19 cellular contexts compared by ENCODE assay signal in genomic region chr14:52090936-52091335, GRCh38. TPM values are rescaled to one million over a fixed set of nuclear protein-coding genes. Genes with fewer than 3 reads are reported as not detected.
DNase-seq lines count a peak whose midpoint lies in the region; ATAC-seq, FAIRE-seq and TF ChIP-seq lines count a peak whose summit lies in the region.
"Had no signal": no experiment of that assay in that cellular context is flagged by ENCODE, and none has a peak within 500 bp of the region (broad histone marks: within the 10 kb centered on the region; RNA-seq: fewer than 3 reads in every experiment).

No MANE protein-coding gene starts in this region.

- peak; percentile 46 for FAIRE-seq in urothelium cell line (lab: Jason Lieb, UNC)
- FAIRE-seq: A204.1, G401.6, GM12892, GM19239 had no signal

- H3K4me1 Mint-ChIP-seq in natural killer cell (peaks cover 11 to 13% of the 10 kb centered on the region in 2 donors), neural crest cell (peaks cover 20% of the 10 kb centered on the region)
- peaks cover 0 to 13% of the 10 kb centered on the region in 2 donors for H3K4me1 Mint-ChIP-seq in natural killer cell treated with Interleukin-12 subunit alpha and Interleukin-12 subunit beta and Interleukin-15 and Interleukin-18, amount 100 ng/mL, for 72 hours (ENCODE audit: low read depth in 2 of 2)
- H3K4me1 Mint-ChIP-seq: B cell; CD4-positive, CD25-positive, alpha-beta regulatory T cell; GM23338; H9 had no signal

- peaks cover 7% of the 10 kb centered on the region for H3K36me3 Mint-ChIP-seq in natural killer cell
- H3K36me3 Mint-ChIP-seq in natural killer cell treated with Interleukin-12 subunit alpha and Interleukin-12 subunit beta and Interleukin-15 and Interleukin-18, amount 100 ng/mL, for 72 hours: peaks cover 4% of the 10 kb centered on the region
- H3K36me3 Mint-ChIP-seq in neural crest cell (ENCODE audit: low read depth): no peaks in the 10 kb centered on the region
- H3K36me3 Mint-ChIP-seq: CD4-positive, CD25-positive, alpha-beta regulatory T cell; CD8-positive, alpha-beta T cell had no signal

- ATAC-seq in natural killer cell (peak; percentile 52 to 63 (median 55)), GM18498 (IDR thresholded peaks at IDR 0.05; ENCODE audit: unreplicated experiment) (no peak)
- ATAC-seq in natural killer cell treated with Interleukin-12 subunit alpha and Interleukin-12 subunit beta and Interleukin-15 and Interleukin-18, amount 100 ng/mL, for 72 hours: no peak
- ATAC-seq: CD8-positive, alpha-beta T cell; GM23338; HCT116 had no signal

- H3K27me3 Mint-ChIP-seq in natural killer cell (ENCODE audit: low read depth in 2 of 2): peaks cover 12 to 35% of the 10 kb centered on the region in 2 donors
- H3K27me3 Mint-ChIP-seq in natural killer cell treated with Interleukin-12 subunit alpha and Interleukin-12 subunit beta and Interleukin-15 and Interleukin-18, amount 100 ng/mL, for 72 hours: peaks cover 7 to 13% of the 10 kb centered on the region in 2 donors
- H3K27me3 Mint-ChIP-seq in neural crest cell (ENCODE audit: low read depth): no peaks in the 10 kb centered on the region

- no peak for DNase-seq in natural killer cell
- no peak for DNase-seq in natural killer cell treated with Interleukin-12 subunit alpha and Interleukin-12 subunit beta and Interleukin-15 and Interleukin-18, amount 100 ng/mL, for 72 hours (ENCODE audit: low spot score)
- no peak for DNase-seq in neural crest cell (ENCODE audit: low read depth, low spot score)
- no peak for DNase-seq in urothelium cell line (ENCODE audit: low spot score)
- DNase-seq in cerebellum (ENCODE audit: low spot score): no peak
- DNase-seq: Caco-2; CD4-positive, CD25-positive, alpha-beta regulatory T cell; CD8-positive, alpha-beta T cell; DMS153; DND-41; H9 had no signal

- TF ChIP-seq CTCF in natural killer cell (IDR thresholded peaks at IDR 0.05): no peak
- TF ChIP-seq CTCF in neural crest cell (conservative IDR thresholded peaks at IDR 0.05): no peak

- H3K27ac Mint-ChIP-seq in natural killer cell (no peak overlapping the region), neural crest cell (ENCODE audit: unreplicated experiment) (peak overlapping the region; percentile 57)
- H3K27ac Mint-ChIP-seq in natural killer cell treated with Interleukin-12 subunit alpha and Interleukin-12 subunit beta and Interleukin-15 and Interleukin-18, amount 100 ng/mL, for 72 hours: no peak overlapping the region
- H3K27ac Mint-ChIP-seq: B cell; CD4-positive, CD25-positive, alpha-beta regulatory T cell; CD8-positive, alpha-beta T cell; GM23338; H9 had no signal

- no peak overlapping the region for H3K4me3 Mint-ChIP-seq in natural killer cell
- H3K4me3 Mint-ChIP-seq in natural killer cell treated with Interleukin-12 subunit alpha and Interleukin-12 subunit beta and Interleukin-15 and Interleukin-18, amount 100 ng/mL, for 72 hours: no peak overlapping the region
- no peak overlapping the region for H3K4me3 Mint-ChIP-seq in neural crest cell
- H3K4me3 Mint-ChIP-seq: B cell; CD4-positive, CD25-positive, alpha-beta regulatory T cell; CD8-positive, alpha-beta T cell; GM23338; H9 had no signal

- peaks cover 0 to 2% of the 10 kb centered on the region in 2 donors for H3K9me3 Mint-ChIP-seq in natural killer cell
- H3K9me3 Mint-ChIP-seq in natural killer cell treated with Interleukin-12 subunit alpha and Interleukin-12 subunit beta and Interleukin-15 and Interleukin-18, amount 100 ng/mL, for 72 hours: no peaks in the 10 kb centered on the region
- peaks cover 4% of the 10 kb centered on the region for H3K9me3 Mint-ChIP-seq in neural crest cell
- H3K9me3 Mint-ChIP-seq: CD8-positive, alpha-beta T cell; GM23338; H9 had no signal

- intact Hi-C loops in natural killer cell (cut with micrococcal nuclease): no loop called here

RNA-seq across cellular contexts. Expression of gene NID2, which starts 22.1 kb away (rescaled TPM):
- total RNA-seq in natural killer cell: under 1 TPM; 0.36 to 0.80 (median 0.40) TPM
- 1 to 10 TPM; 6.8 to 8.7 TPM for total RNA-seq in natural killer cell treated with Interleukin-12 subunit alpha and Interleukin-12 subunit beta and Interleukin-15 and Interleukin-18, amount 100 ng/mL, for 72 hours
- total RNA-seq in neural crest cell: 41.6 and 42.5 TPM in 2 replicates
- total RNA-seq in cerebellum: 35.4 TPM
- total RNA-seq: B cell; CD4-positive, CD25-positive, alpha-beta regulatory T cell; CD8-positive, alpha-beta T cell had no signal

Comparison
In these comparisons a context has a peak if more than half of its experiments do, and no peak if none do; other contexts are left out.
1. ATAC-seq: peak in natural killer cell (3 of 3); none in natural killer cell treated with Interleukin-12 subunit alpha and Interleukin-12 subunit beta and Interleukin-15 and Interleukin-18, amount 100 ng/mL, for 72 hours (0 of 2) and GM18498 (single experiment).
2. RNA of gene NID2, which starts 22.1 kb away (total RNA-seq): 41.6 to 42.5 TPM in neural crest cell, 35.4 TPM in cerebellum (single experiment) and 6.8 to 8.7 TPM in natural killer cell treated with Interleukin-12 subunit alpha and Interleukin-12 subunit beta and Interleukin-15 and Interleukin-18, amount 100 ng/mL, for 72 hours; 0.36 to 0.80 TPM in natural killer cell; every median in the first group is over 4 times any median in the second.